Comparison of ENCODE assay signal across 1 cellular context in genomic region chr7:135211179-135211945, GRCh38.
A peak's percentile ranks its signal among the peaks of the same experiment; 100 is the strongest.
TF ChIP-seq lines count a peak whose summit lies in the region.

WDR91 (minus strand) TSS chr7:135211526; CDS start chr7:135211502, 24 bp downstream.

TF ChIP-seq in K562, 482 proteins besides CTCF, POLR2A, EP300 and RAD21 (continued from another document and continues in another):
- TF ChIP-seq STAT6 (CRISPR knock-in tag; IDR thresholded peaks at IDR 0.05): no peak
- TF ChIP-seq SMARCA5 (IDR thresholded peaks at IDR 0.05): no peak
- no peak for TF ChIP-seq ATF2 (CRISPR knock-in tag; IDR thresholded peaks at IDR 0.05)
- no peak for TF ChIP-seq ARNT (IDR thresholded peaks at IDR 0.05)
- peak; percentile 56; the same call in 1 of the 2 replicates for TF ChIP-seq HLTF (IDR thresholded peaks at IDR 0.05)
- TF ChIP-seq MXI1 (IDR thresholded peaks at IDR 0.05; ENCODE audit: low read depth, low read length): no peak
- TF ChIP-seq ZNF431 (CRISPR knock-in tag; IDR thresholded peaks at IDR 0.05): 0 out of 2 replicates have a peak, but pooled peaks have one; percentile 47
- TF ChIP-seq E2F4 (CRISPR knock-in tag; IDR thresholded peaks at IDR 0.05; ENCODE audit: low read depth): no peak; the same call in 1 of the 2 replicates
- no peak for TF ChIP-seq ZNF121 (CRISPR knock-in tag; conservative IDR thresholded peaks at IDR 0.05)
- no peak for TF ChIP-seq SMAD3 (CRISPR knock-in tag; conservative IDR thresholded peaks at IDR 0.05)
- no peak for TF ChIP-seq MITF (IDR thresholded peaks at IDR 0.05)
- no peak for TF ChIP-seq GTF2B (IDR thresholded peaks at IDR 0.05; ENCODE audit: extremely low read depth, insufficient read length)
- no peak for TF ChIP-seq E4F1 (CRISPR knock-in tag; IDR thresholded peaks at IDR 0.05; ENCODE audit: borderline replicate concordance)
- peak; percentile 49; the same call in 1 of the 2 replicates for TF ChIP-seq ZNF395 (CRISPR knock-in tag; IDR thresholded peaks at IDR 0.05)
- TF ChIP-seq ZC3H8 (IDR thresholded peaks at IDR 0.05): no peak
- no peak for TF ChIP-seq ZNF174 (CRISPR knock-in tag; IDR thresholded peaks at IDR 0.05)
- TF ChIP-seq OTX1 (CRISPR knock-in tag; IDR thresholded peaks at IDR 0.05): no peak
- TF ChIP-seq FOXP1 (CRISPR knock-in tag; IDR thresholded peaks at IDR 0.05): peak; percentile 32
- no peak for TF ChIP-seq RBM22 (IDR thresholded peaks at IDR 0.05; ENCODE audit: low read depth, low read length, poor library complexity, severe bottlenecking)
- no peak for TF ChIP-seq NR2F6 (CRISPR knock-in tag; IDR thresholded peaks at IDR 0.05)
- TF ChIP-seq KAT7 (CRISPR knock-in tag; IDR thresholded peaks at IDR 0.05; ENCODE audit: borderline replicate concordance): peak; percentile 71; the same call in 1 of the 2 replicates
- TF ChIP-seq TEAD2 (tag; IDR thresholded peaks at IDR 0.05): no peak
- no peak for TF ChIP-seq SMARCB1 (IDR thresholded peaks at IDR 0.05; ENCODE audit: insufficient read length, low read depth)
- peak in 1 of 2 experiments; percentile 90; a peak in 2 of 4 replicates for TF ChIP-seq TEAD1 (CRISPR knock-in tag; IDR thresholded peaks at IDR 0.05)
- no peak for TF ChIP-seq ZNF324 (CRISPR knock-in tag; IDR thresholded peaks at IDR 0.05)
- TF ChIP-seq SREBF1 (IDR thresholded peaks at IDR 0.05; ENCODE audit: borderline replicate concordance, low read depth, low read length): no peak
- peak; percentile 53; the same call in 1 of the 2 replicates for TF ChIP-seq SIN3B (IDR thresholded peaks at IDR 0.05; ENCODE audit: low read depth)
- TF ChIP-seq RERE (CRISPR knock-in tag; IDR thresholded peaks at IDR 0.05; ENCODE audit: borderline replicate concordance): 0 out of 2 replicates have a peak, but pooled peaks have one; percentile 44
- no peak for TF ChIP-seq PHB2 (IDR thresholded peaks at IDR 0.05; ENCODE audit: low read depth)
- peak; percentile 83 for TF ChIP-seq CBX1 (IDR thresholded peaks at IDR 0.05; ENCODE audit: low read depth)
